14 cellular contexts compared by ENCODE assay signal in genomic region chr11:108754901-108755625, GRCh38.
DNase-seq lines count a peak whose midpoint lies in the region; ATAC-seq and TF ChIP-seq lines count a peak whose summit lies in the region.
"Had no signal": no experiment of that assay in that cellular context is flagged by ENCODE, and none has a peak within 500 bp of the region (broad histone marks: within the 10 kb centered on the region; RNA-seq: fewer than 3 reads in every experiment).

No MANE protein-coding gene starts in this region.

- H3K79me2 ChIP-seq in fibroblast of lung (ENCODE audit: control insufficient read depth, insufficient read depth, low read length) = no peaks in the 10 kb centered on the region

- H3K4me3 ChIP-seq in fibroblast of lung (replicated peaks in 1 of 4; ENCODE audit: control extremely low read depth in 1 of 4, insufficient read depth in 1 of 4, low read depth in 3 of 4, low read length in 4 of 4) (no peak overlapping the region), psoas muscle (no peak overlapping the region)
- H3K4me3 ChIP-seq: hepatocyte had no signal

- H3K4me1 ChIP-seq in fibroblast of lung (ENCODE audit: control insufficient read depth, extremely low read depth, insufficient read depth, low read length) (no peaks in the 10 kb centered on the region), psoas muscle (peaks cover 14% of the 10 kb centered on the region)

- H3K27ac ChIP-seq in fibroblast of lung (ENCODE audit: insufficient read depth, low read length) = no peak overlapping the region
- H3K27ac ChIP-seq in psoas muscle = no peak overlapping the region
- H3K27ac ChIP-seq: hepatocyte had no signal

- intact Hi-C loops in psoas muscle (cut with DNase I) (no loop called here), left colon (cut with DNase I, micrococcal nuclease) (no loop called here)

- no peaks in the 10 kb centered on the region for H4K20me1 ChIP-seq in fibroblast of lung (ENCODE audit: control insufficient read depth, extremely low read depth, insufficient read depth, low read length)

- H3K27me3 ChIP-seq in fibroblast of lung (ENCODE audit: control insufficient read depth, insufficient read depth, low read length) = no peaks in the 10 kb centered on the region
- H3K27me3 ChIP-seq in psoas muscle (ENCODE audit: insufficient read depth in 3 of 3, low read length in 2 of 3) = no peaks in the 10 kb centered on the region
- H3K27me3 ChIP-seq: BE2C, hepatocyte had no signal

- ATAC-seq in psoas muscle (peak in 3 of 4 donors; percentile 56 to 82 (median 69)), GM18873 (IDR thresholded peaks at IDR 0.05; ENCODE audit: low FRiP score, unreplicated experiment) (no peak), left colon (no peak), GM21526 (IDR thresholded peaks at IDR 0.05; ENCODE audit: low FRiP score, unreplicated experiment) (no peak), HG03097 (IDR thresholded peaks at IDR 0.05; ENCODE audit: low FRiP score, unreplicated experiment) (no peak)

- TF ChIP-seq CTCF in fibroblast of lung (conservative IDR thresholded peaks at IDR 0.05 in 1 of 2, IDR thresholded peaks at IDR 0.05 in 1 of 2; ENCODE audit: low read depth in 1 of 2, low read length in 2 of 2) (no peak), psoas muscle (IDR thresholded peaks at IDR 0.05) (no peak)

- 20 to 32% (median 27%) methylated on average over 2 of the region's 2 CpGs for WGBS in psoas muscle, 3 donors

- H3K36me3 ChIP-seq in fibroblast of lung (ENCODE audit: control insufficient read depth, insufficient read depth, low read length) (no peaks in the 10 kb centered on the region), psoas muscle (ENCODE audit: insufficient read depth in 1 of 2, low read depth in 1 of 2) (no peaks in the 10 kb centered on the region)
- H3K36me3 ChIP-seq: BE2C had no signal

- H3K4me2 ChIP-seq in fibroblast of lung (ENCODE audit: extremely low read depth, insufficient read depth, low read length) = no peak overlapping the region
- H3K4me2 ChIP-seq: hepatocyte had no signal

- DNase-seq in EL (peak; percentile 7), RPMI7951 (ENCODE audit: low read depth) (peak; percentile 12), fibroblast of lung (ENCODE audit: low read depth in 2 of 2) (peak; percentile 46 to 63), psoas muscle (no peak), left colon (no peak)
- DNase-seq: activated CD4-positive, alpha-beta T cell treated with anti-CD3 and anti-CD28 coated beads, Interleukin-2, amount 10 ng/mL, durations not matched to agents 7 days and 5 days; activated effector memory CD4-positive, alpha-beta T cell treated with Interleukin-2 at 50 U/mL for 16 hours; BE2C; occipital lobe; T-helper 1 cell had no signal

- no peaks in the 10 kb centered on the region for H3K9me3 ChIP-seq in fibroblast of lung (ENCODE audit: control insufficient read depth, insufficient read depth, low read depth, low read length)
- no peaks in the 10 kb centered on the region for H3K9me3 ChIP-seq in psoas muscle
- H3K9me3 ChIP-seq: BE2C had no signal

- no peak overlapping the region for H2AFZ ChIP-seq in fibroblast of lung (ENCODE audit: low read length)
- H2AFZ ChIP-seq: hepatocyte had no signal

- no peak overlapping the region for H3K9ac ChIP-seq in fibroblast of lung (ENCODE audit: insufficient read depth, low read length)

Comparison
In these comparisons a context has a peak if more than half of its experiments do, and no peak if none do; other contexts are left out.
1. DNase-seq: peak in EL (single experiment), RPMI7951 (single experiment) and fibroblast of lung (2 of 2); none in psoas muscle (0 of 2) and left colon (0 of 2).
2. ATAC-seq: peak in psoas muscle (3 of 4); none in GM18873 (single experiment), left colon (single experiment), GM21526 (single experiment) and HG03097 (single experiment).